ENCODE assay signal across 8 cellular contexts in genomic region chr1:110339040-110339426, GRCh38. TPM values are rescaled to one million over a fixed set of nuclear protein-coding genes. Genes with fewer than 3 reads are reported as not detected.
DNase-seq lines count a peak whose midpoint lies in the region; ATAC-seq and TF ChIP-seq lines count a peak whose summit lies in the region.

RBM15 (plus strand) TSS chr1:110339377; CDS start chr1:110339406, 29 bp downstream.

- H3K27ac ChIP-seq in colonic mucosa (peak within 1 kb of the TSS; percentile 99), layer of hippocampus (ENCODE audit: low read depth, low read length) (peak within 1 kb of the TSS; percentile 99)

- H3K4me1 ChIP-seq in colonic mucosa, result peaks cover 24% of the 10 kb centered on the region

- no peak for TF ChIP-seq CTCF in colonic mucosa (IDR thresholded peaks at IDR 0.05)

- H3K9ac ChIP-seq in colonic mucosa (ENCODE audit: low read depth in 2 of 2, low read length in 2 of 2), result peak within 1 kb of the TSS; percentile 85 to 98

- H3K4me3 ChIP-seq in colonic mucosa, result peak within 1 kb of the TSS; percentile 85

- no peaks in the 10 kb centered on the region for H3K36me3 ChIP-seq in colonic mucosa

- intact Hi-C loops in colonic mucosa (cut with DNase I), result no loop called here

- H3K9me3 ChIP-seq in colonic mucosa, result no peaks in the 10 kb centered on the region

- DNase-seq in Ammon's horn (ENCODE audit: low spot score) (peak; percentile 100), NCI-H524 (lab: John Stamatoyannopoulos, UW) (peak; percentile 100), colonic mucosa (peak; percentile 98)
- DNase-seq in activated CD4-positive, alpha-beta T cell treated with anti-CD3 and anti-CD28 coated beads for 4 hours, result peak; percentile 96 to 97
- peak; percentile 81 to 90 (median 86) for DNase-seq in stimulated activated CD4-positive, alpha-beta T cell treated with anti-CD3 and anti-CD28 coated beads, Interleukin-1b, Interleukin-23, amount 100 ng/mL, for 24 hours (ENCODE audit: low read depth in 4 of 4, low spot score in 1 of 4)

- ATAC-seq in GM19328 (IDR thresholded peaks at IDR 0.05; ENCODE audit: unreplicated experiment), result peak; percentile 61
- peak; percentile 63 for ATAC-seq in HG03460 (IDR thresholded peaks at IDR 0.05; ENCODE audit: unreplicated experiment)

- H3K27me3 ChIP-seq in colonic mucosa, result no peaks in the 10 kb centered on the region
- H3K27me3 ChIP-seq in layer of hippocampus (ENCODE audit: control insufficient read depth, insufficient read depth, low read length), result no peaks in the 10 kb centered on the region

RNA-seq across cellular contexts. Expression of gene RBM15, which starts in this region (rescaled TPM):
- 10 to 100 TPM; 24.1 to 35.9 TPM for total RNA-seq in colonic mucosa

Comparison
In these comparisons a context has a peak if more than half of its experiments do, and no peak if none do; other contexts are left out.
1. Peak in every context shown above with its lines: DNase-seq, ATAC-seq, H3K4me3 ChIP-seq and H3K27ac ChIP-seq.